25 cellular contexts compared by ENCODE assay signal in genomic region chr7:118898284-118898683, GRCh38.
"Had no signal": no experiment of that assay in that cellular context is flagged by ENCODE, and none has a peak within 500 bp of the region (broad histone marks: within the 10 kb centered on the region; RNA-seq: fewer than 3 reads in every experiment).

No MANE protein-coding gene starts in this region.

- H3K27me3 ChIP-seq: stomach, suprapubic skin, testis, thyroid gland, tibial artery, tibial nerve, transverse colon, upper lobe of left lung, upper lobe of right lung, uterus, vagina had no signal

- H3K36me3 ChIP-seq: stomach, suprapubic skin, thoracic aorta, thyroid gland, tibial artery, tibial nerve, transverse colon, upper lobe of left lung, upper lobe of right lung, uterus, vagina had no signal

- H3K9me3 ChIP-seq: suprapubic skin, testis, thoracic aorta, thyroid gland, tibial artery, tibial nerve, transverse colon, upper lobe of left lung, upper lobe of right lung, uterus, vagina had no signal

- DNase-seq: stimulated activated CD4-positive, alpha-beta T cell treated with anti-CD3 and anti-CD28 coated beads, Interleukin-2, amount 100 ng/mL, for 48 hours; stimulated activated CD4-positive, alpha-beta T cell treated with anti-CD3 and anti-CD28 coated beads, Interleukin-4, amount 100 ng/mL, for 1 hour; stimulated activated CD4-positive, alpha-beta T cell treated with anti-CD3 and anti-CD28 coated beads, Interleukin-4, amount 100 ng/mL, for 24 hours; stimulated activated CD4-positive, alpha-beta T cell treated with anti-CD3 and anti-CD28 coated beads, Interleukin-4, amount 100 ng/mL, for 4 hours; stimulated activated CD8-positive, alpha-beta memory T cell treated with anti-CD3 and anti-CD28 coated beads, Interleukin-4, amount 100 ng/mL, for 48 hours; stimulated activated naive B cell treated with anti-CD40 and anti-IgM and Interleukin-4, amounts not matched to agents 10 μg/mL and 1 μg/mL and 100 μg/mL, for 72 hours; stimulated activated naive CD4-positive, alpha-beta T cell; stimulated activated naive CD4-positive, alpha-beta T cell treated with Interleukin-2 at 50 U/mL for 16 hours; stimulated activated naive CD8-positive, alpha-beta T cell treated with anti-CD3 and anti-CD28 coated beads, Interleukin-15, amount 100 ng/mL, for 72 hours; stimulated activated naive CD8-positive, alpha-beta T cell treated with anti-CD3 and anti-CD28 coated beads, Interleukin-15, Interleukin-2, amounts not matched to agents 100 U/mL and 50 U/mL, for 24 hours; stomach; substantia nigra; testis; thyroid gland; tibial artery; transverse colon; trophoblast cell; upper lobe of left lung; upper lobe of right lung; uterus had no signal

- H3K27ac ChIP-seq: stomach, suprapubic skin, testis, thoracic aorta, thyroid gland, tibial artery, tibial nerve, transverse colon, upper lobe of left lung, upper lobe of right lung, uterus, vagina had no signal

- FAIRE-seq: urothelium cell line had no signal

- H3K4me3 ChIP-seq: stomach, suprapubic skin, testis, thoracic aorta, thyroid gland, tibial artery, tibial nerve, transverse colon, upper lobe of left lung, upper lobe of right lung, uterus, vagina had no signal
